Comparison of ENCODE assay signal across 19 cellular contexts in genomic region chr10:118596426-118597124, GRCh38. TPM values are rescaled to one million over a fixed set of nuclear protein-coding genes. Genes with fewer than 3 reads are reported as not detected.
DNase-seq lines count a peak whose midpoint lies in the region; ATAC-seq and TF ChIP-seq lines count a peak whose summit lies in the region.
"Had no signal": no experiment of that assay in that cellular context is flagged by ENCODE, and none has a peak within 500 bp of the region (broad histone marks: within the 10 kb centered on the region; RNA-seq: fewer than 3 reads in every experiment).

No MANE protein-coding gene starts in this region.

- no peak overlapping the region for H2AFZ ChIP-seq in neuron (ENCODE audit: low read depth, low read length)
- no peak overlapping the region for H2AFZ ChIP-seq in PC-9
- H2AFZ ChIP-seq: GM23248 had no signal

- no peaks in the 10 kb centered on the region for H4K20me1 ChIP-seq in PC-9 (ENCODE audit: insufficient read depth)

- peak overlapping the region; percentile 48 for H3K9ac ChIP-seq in endocrine pancreas (ENCODE audit: control insufficient read depth, insufficient read depth, low read length)
- H3K9ac ChIP-seq: GM23248 had no signal

- ATAC-seq in GM21360 (IDR thresholded peaks at IDR 0.05; ENCODE audit: unreplicated experiment), result no peak
- ATAC-seq: activated CD4-positive, CD25-positive, alpha-beta regulatory T cell treated with anti-CD3 and anti-CD28 coated beads, Interleukin-2, amount 50 U/mL, for 24 hours had no signal

- CTCF ChIA-PET in PC-9 (lab: Charles Lee), result no interaction called here

- POLR2A ChIA-PET in PC-9 (lab: Charles Lee; ENCODE audit: unreplicated experiment), result no interaction called here

- intact Hi-C loops in PC-9 (cut with micrococcal nuclease; ENCODE audit: unreplicated experiment), result no loop called here

- H3K36me3 ChIP-seq in endocrine pancreas (ENCODE audit: control insufficient read depth, insufficient read depth, low read length), result no peaks in the 10 kb centered on the region
- H3K36me3 ChIP-seq in neuron (ENCODE audit: insufficient read depth, low read length), result no peaks in the 10 kb centered on the region
- H3K36me3 ChIP-seq in PC-9 (ENCODE audit: low read depth), result no peaks in the 10 kb centered on the region
- H3K36me3 ChIP-seq: left ventricle myocardium inferior, Peyer's patch, upper lobe of left lung had no signal

- H3K9me3 ChIP-seq in endocrine pancreas (ENCODE audit: control insufficient read depth, low read length) (no peaks in the 10 kb centered on the region), neuron (ENCODE audit: low read length) (no peaks in the 10 kb centered on the region), PC-9 (ENCODE audit: insufficient read depth, low read depth) (no peaks in the 10 kb centered on the region)
- H3K9me3 ChIP-seq: left ventricle myocardium inferior had no signal

- no peak for TF ChIP-seq CTCF in PC-9 (conservative IDR thresholded peaks at IDR 0.05)

- H3K9me2 ChIP-seq in PC-9 (ENCODE audit: insufficient read depth), result no peaks in the 10 kb centered on the region

- no peak overlapping the region for H3K27ac ChIP-seq in PC-9
- H3K27ac ChIP-seq: epithelial cell of prostate, GM23248, left ventricle myocardium inferior, Peyer's patch, upper lobe of left lung had no signal

- H3K27me3 ChIP-seq in endocrine pancreas (ENCODE audit: control insufficient read depth, insufficient read depth, low read length) (no peaks in the 10 kb centered on the region), neuron (ENCODE audit: insufficient read depth, low read length) (peaks cover 37% of the 10 kb centered on the region), PC-9 (ENCODE audit: insufficient read depth, low read depth) (peaks cover 48% of the 10 kb centered on the region)

- peaks cover 4% of the 10 kb centered on the region for H3K4me1 ChIP-seq in endocrine pancreas (ENCODE audit: control insufficient read depth, insufficient read depth, low read length)
- H3K4me1 ChIP-seq in neuron (ENCODE audit: insufficient read depth, low read length), result peaks cover 16% of the 10 kb centered on the region
- no peaks in the 10 kb centered on the region for H3K4me1 ChIP-seq in PC-9 (replicated peaks; ENCODE audit: insufficient read depth)
- H3K4me1 ChIP-seq: left ventricle myocardium inferior had no signal

- H3K4me3 ChIP-seq in endocrine pancreas (ENCODE audit: control insufficient read depth, insufficient read depth, low read length) (peak overlapping the region; percentile 37), neuron (ENCODE audit: low read length) (peak overlapping the region; percentile 11), PC-9 (no peak overlapping the region)
- H3K4me3 ChIP-seq: GM23248, left ventricle myocardium inferior, upper lobe of left lung had no signal

- DNase-seq in NCI-H1417 (lab: John Stamatoyannopoulos, UW), result peak; percentile 2 to 53 (median 9)
- DNase-seq in NCI-H1417 treated with DMSO at 0.1 percent for 48 hours (lab: John Stamatoyannopoulos, UW), result no peak
- peak; percentile 5 to 57 for DNase-seq in NCI-H526 (lab: John Stamatoyannopoulos, UW)
- no peak for DNase-seq in PC-9
- DNase-seq in hippocampal formation (lab: John Stamatoyannopoulos, UW), result no peak
- DNase-seq: COR-L47, left ventricle myocardium inferior, NCI-H1105 treated with DMSO at 0.1 percent for 48 hours, Peyer's patch had no signal

- no TSS peak for BruUV-seq in PC-9 (replicated peaks; lab: Mats Ljungman, UMichigan)

- H3K4me2 ChIP-seq in PC-9, result no peak overlapping the region

- no peaks in the 10 kb centered on the region for H3K79me2 ChIP-seq in PC-9 (ENCODE audit: low read depth)

- H3F3A ChIP-seq in PC-9 (ENCODE audit: insufficient read depth, low read depth), result no peaks in the 10 kb centered on the region

RNA-seq across cellular contexts. Expression of gene PRLHR, which starts 1.1 kb away (rescaled TPM):
- not detected in 2 replicates for total RNA-seq in PC-9 (2021)
- total RNA-seq: GM23248; left ventricle myocardium inferior; natural killer cell treated with Interleukin-12 subunit alpha and Interleukin-12 subunit beta and Interleukin-15 and Interleukin-18, amount 100 ng/mL, for 72 hours; NCI-H460; Peyer's patch; right cardiac atrium had no signal

Comparison
In these comparisons a context has a peak if more than half of its experiments do, and no peak if none do; other contexts are left out.
1. DNase-seq: peak in NCI-H1417 (3 of 3) and NCI-H526 (2 of 2); none in NCI-H1417 treated with DMSO at 0.1 percent for 48 hours (single experiment), PC-9 (0 of 2) and hippocampal formation (0 of 2).